In genomic region chr16:9932000-9932399, GRCh38 we compare ENCODE assay signal across 9 cellular contexts.
"Had no signal": no experiment of that assay in that cellular context is flagged by ENCODE, and none has a peak within 500 bp of the region (broad histone marks: within the 10 kb centered on the region; RNA-seq: fewer than 3 reads in every experiment).

No MANE protein-coding gene starts in this region.

- H3K4me3 ChIP-seq: GM23248, GM23338, HAP-1 had no signal

- ATAC-seq: GM23338, HCT116 had no signal

- DNase-seq: GM23248, GOT3, H7, H9, HCEC 1CT, HFFc6 had no signal

- H3K27ac ChIP-seq: GM23248 had no signal

- H3K4me1 ChIP-seq: HAP-1 had no signal

- H3K9me3 ChIP-seq: HAP-1 had no signal
